Comparison of ENCODE assay signal across 7 cellular contexts in the genomic region with DNA sequence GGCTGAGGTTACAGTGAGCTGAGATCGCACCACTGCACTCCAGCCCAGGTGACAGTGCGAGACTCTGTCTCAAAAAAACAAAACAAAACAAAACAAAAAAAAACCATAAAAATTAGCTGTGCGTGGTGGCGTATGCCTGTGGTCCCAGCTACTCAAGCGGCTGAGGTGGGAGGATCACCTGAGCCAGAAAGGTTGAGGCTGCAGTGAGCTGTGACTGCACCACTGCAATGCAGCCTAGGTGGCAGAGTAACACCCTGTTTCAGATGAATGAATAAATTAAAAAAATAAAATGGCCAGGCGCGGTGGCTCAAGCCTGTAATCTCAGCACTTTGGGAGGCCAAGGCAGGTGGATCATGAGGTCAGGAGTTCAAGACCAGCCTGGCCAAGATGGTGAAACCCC. TPM values are rescaled to one million over a fixed set of nuclear protein-coding genes. Genes with fewer than 3 reads are reported as not detected.
DNase-seq lines count a peak whose midpoint lies in the region; ATAC-seq, FAIRE-seq and TF ChIP-seq lines count a peak whose summit lies in the region.
"Not testable (repeated sequence)": the region's sequence is repeated elsewhere in the genome, so short reads cannot be mapped to it uniquely, and the experiment has no call there.

No MANE protein-coding gene starts in this region.

- not testable (repeated sequence) for ATAC-seq in Right ventricle myocardium superior (ENCODE audit: poor library complexity)
- ATAC-seq in memory B cell (ENCODE audit: low read depth) = peak; percentile 66

- not testable (repeated sequence) for H3K4me1 ChIP-seq in endodermal cell (ENCODE audit: control insufficient read depth, insufficient read depth, low read length); kidney (ENCODE audit: control insufficient read depth in 1 of 2, insufficient read depth in 1 of 2, low read depth in 1 of 2, low read length in 2 of 2); smooth muscle cell (ENCODE audit: low read depth)

- H3K4me1 Mint-ChIP-seq in endodermal cell, memory B cell: not testable (repeated sequence)

- H3K79me2 ChIP-seq in smooth muscle cell (ENCODE audit: low read depth) = peaks cover 95% of the 10 kb centered on the region

- not testable (repeated sequence) for H3K27ac Mint-ChIP-seq in endodermal cell, memory B cell

- H3K27me3 ChIP-seq in endodermal cell (ENCODE audit: control insufficient read depth, insufficient read depth, low read length, poor library complexity, severe bottlenecking); smooth muscle cell (ENCODE audit: low read depth): not testable (repeated sequence)

- FAIRE-seq in kidney (lab: Jason Lieb, UNC) = not testable (repeated sequence)

- peak; percentile 39 for DNase-seq in endodermal cell
- DNase-seq in Right ventricle myocardium superior = peak; percentile 22
- peak; percentile 10 for DNase-seq in kidney
- DNase-seq in kidney tubule cell (ENCODE audit: low spot score) = peak; percentile 27
- DNase-seq in memory B cell (ENCODE audit: low spot score in 2 of 2); smooth muscle cell (lab: John Stamatoyannopoulos, UW; ENCODE audit: unreplicated experiment): not testable (repeated sequence)

- H3K27me3 Mint-ChIP-seq in endodermal cell (ENCODE audit: insufficient read depth); memory B cell: not testable (repeated sequence)

- peaks cover 57% of the 10 kb centered on the region for H3K36me3 Mint-ChIP-seq in endodermal cell (ENCODE audit: low read depth)
- H3K36me3 Mint-ChIP-seq in memory B cell = not testable (repeated sequence)

- peaks cover 98% of the 10 kb centered on the region for H4K20me1 ChIP-seq in smooth muscle cell (ENCODE audit: low read depth)

- TF ChIP-seq CTCF in VCaP (conservative IDR thresholded peaks at IDR 0.05); endodermal cell (conservative IDR thresholded peaks at IDR 0.05); kidney (IDR thresholded peaks at IDR 0.05; ENCODE audit: borderline replicate concordance, extremely low read depth, insufficient read depth); smooth muscle cell (IDR thresholded peaks at IDR 0.05; ENCODE audit: borderline replicate concordance, insufficient read depth, poor library complexity, severe bottlenecking): not testable (repeated sequence)

- not testable (repeated sequence) for H3K9me3 Mint-ChIP-seq in endodermal cell, memory B cell

- H3K27ac ChIP-seq in VCaP = peak overlapping the region; percentile 21
- H3K27ac ChIP-seq in endodermal cell (ENCODE audit: low read depth, low read length); kidney (ENCODE audit: low read depth in 2 of 2, low read length in 2 of 2): not testable (repeated sequence)
- peak overlapping the region; percentile 2 for H3K27ac ChIP-seq in smooth muscle cell (ENCODE audit: low read depth)

- not testable (repeated sequence) for H3K4me3 ChIP-seq in endodermal cell (ENCODE audit: low read length); kidney (ENCODE audit: low read length in 2 of 2); smooth muscle cell

- peaks cover 66% of the 10 kb centered on the region for H3K36me3 ChIP-seq in endodermal cell (ENCODE audit: control insufficient read depth, insufficient read depth, low read length)
- H3K36me3 ChIP-seq in kidney (ENCODE audit: control insufficient read depth in 1 of 2, insufficient read depth in 2 of 2, low read length in 2 of 2) = peaks cover 15 to 30% of the 10 kb centered on the region in 2 donors
- not testable (repeated sequence) for H3K36me3 ChIP-seq in smooth muscle cell (ENCODE audit: low read depth)

- not testable (repeated sequence) for H3F3A ChIP-seq in smooth muscle cell (ENCODE audit: low read depth)

- not testable (repeated sequence) for H3K4me3 Mint-ChIP-seq in endodermal cell, memory B cell

- H3K9me3 ChIP-seq in endodermal cell (ENCODE audit: control insufficient read depth, low read length); kidney (ENCODE audit: control insufficient read depth in 1 of 2, low read length in 2 of 2); smooth muscle cell (replicated peaks; ENCODE audit: low read depth): not testable (repeated sequence)

- WGBS in endodermal cell (ENCODE audit: insufficient coverage in 1 of 2, insufficient read length in 1 of 2), 2 experiments = 97% methylated on average over 4 to 7 of the region's 7 CpGs
- 100% methylated on average over 7 of the region's 7 CpGs for WGBS in smooth muscle cell (ENCODE audit: low lambda C conversion rate)

- H3K4me2 ChIP-seq in smooth muscle cell = not testable (repeated sequence)

- intact Hi-C loops in Right ventricle myocardium superior (cut with DNase I); kidney (cut with DNase I): not testable (repeated sequence)

- H2AFZ ChIP-seq in smooth muscle cell (ENCODE audit: low read depth) = not testable (repeated sequence)

- not testable (repeated sequence) for H3K9ac ChIP-seq in endodermal cell (ENCODE audit: extremely low read depth, low read length, poor library complexity, severe bottlenecking); kidney (ENCODE audit: low read length in 2 of 2); smooth muscle cell (ENCODE audit: low read depth)

RNA-seq across cellular contexts. Expression of a gene that starts 8.0 kb away (rescaled TPM):
- total RNA-seq in endodermal cell (10 to 100 TPM; 87.8 to 88.5 TPM), Right ventricle myocardium superior (25.6 TPM), kidney (57.3 TPM), smooth muscle cell (90.5 and 94.8 TPM in 2 replicates)
- polyA plus RNA-seq in endodermal cell (2013, experiment 1 of 2) = 58.3 TPM
- 56.1 TPM for polyA plus RNA-seq in endodermal cell (2013, experiment 2 of 2)
- polyA plus RNA-seq in kidney (ENCODE audit: insufficient read depth, low read depth, low replicate concordance) (14.6 TPM), smooth muscle cell (56.4 and 79.8 TPM in 2 replicates)

RNA-seq across cellular contexts. Expression of a gene that starts 43.0 kb away (rescaled TPM):
- total RNA-seq in endodermal cell (10 to 100 TPM; 60.2 to 64.3 TPM), Right ventricle myocardium superior (32.6 TPM), kidney (33.5 TPM), smooth muscle cell (16.4 and 16.8 TPM in 2 replicates)
- 34.9 TPM for polyA plus RNA-seq in endodermal cell (2013, experiment 1 of 2)
- 37.3 TPM for polyA plus RNA-seq in endodermal cell (2013, experiment 2 of 2)
- polyA plus RNA-seq in kidney (ENCODE audit: insufficient read depth, low read depth, low replicate concordance) (19.4 TPM), smooth muscle cell (13.5 and 17.7 TPM in 2 replicates)
